Comparison of ENCODE assay signal across 1 cellular context in the genomic region with DNA sequence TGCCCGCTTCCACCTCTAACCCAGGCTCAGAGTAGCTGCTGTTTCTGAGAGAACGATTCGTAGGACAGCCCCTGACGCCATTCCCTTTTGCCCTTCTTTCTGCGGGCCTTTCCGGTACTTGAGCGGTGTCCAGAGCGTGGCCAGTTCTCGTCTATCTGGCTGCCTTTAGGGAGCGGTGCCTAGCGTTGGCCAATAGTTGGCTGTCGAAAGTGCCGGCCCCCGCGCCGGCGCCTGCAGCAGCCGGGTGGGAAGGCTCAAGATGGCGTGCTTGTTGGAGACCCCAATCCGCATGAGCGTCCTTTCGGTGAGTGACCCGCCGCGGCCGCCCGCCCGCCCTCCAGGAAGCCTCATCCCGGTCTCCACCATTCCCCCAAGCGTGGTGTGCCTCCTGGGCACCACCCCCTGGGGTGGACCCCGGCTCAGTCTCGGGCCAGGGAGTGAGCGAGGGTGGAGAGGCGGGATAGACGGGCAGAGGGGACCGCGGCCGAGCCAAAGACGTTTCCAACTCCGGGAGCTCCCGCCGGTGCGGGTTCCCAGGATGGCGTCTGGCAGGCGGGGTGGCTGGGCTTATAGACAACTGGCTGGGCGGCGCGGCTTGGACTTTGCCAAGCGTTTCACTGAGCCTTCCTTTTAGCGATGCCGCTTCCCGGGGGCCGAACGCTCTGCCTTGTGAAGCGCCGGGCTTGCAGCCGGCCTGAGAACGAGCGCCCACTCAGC.
TF ChIP-seq lines count a peak whose summit lies in the region.

A gene with protein sequence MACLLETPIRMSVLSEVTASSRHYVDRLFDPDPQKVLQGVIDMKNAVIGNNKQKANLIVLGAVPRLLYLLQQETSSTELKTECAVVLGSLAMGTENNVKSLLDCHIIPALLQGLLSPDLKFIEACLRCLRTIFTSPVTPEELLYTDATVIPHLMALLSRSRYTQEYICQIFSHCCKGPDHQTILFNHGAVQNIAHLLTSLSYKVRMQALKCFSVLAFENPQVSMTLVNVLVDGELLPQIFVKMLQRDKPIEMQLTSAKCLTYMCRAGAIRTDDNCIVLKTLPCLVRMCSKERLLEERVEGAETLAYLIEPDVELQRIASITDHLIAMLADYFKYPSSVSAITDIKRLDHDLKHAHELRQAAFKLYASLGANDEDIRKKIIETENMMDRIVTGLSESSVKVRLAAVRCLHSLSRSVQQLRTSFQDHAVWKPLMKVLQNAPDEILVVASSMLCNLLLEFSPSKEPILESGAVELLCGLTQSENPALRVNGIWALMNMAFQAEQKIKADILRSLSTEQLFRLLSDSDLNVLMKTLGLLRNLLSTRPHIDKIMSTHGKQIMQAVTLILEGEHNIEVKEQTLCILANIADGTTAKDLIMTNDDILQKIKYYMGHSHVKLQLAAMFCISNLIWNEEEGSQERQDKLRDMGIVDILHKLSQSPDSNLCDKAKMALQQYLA (plus strand): TSS at position 6 of the 717 bp plus-strand sequence. CDS start 254 bp downstream, at position 260.

TF ChIP-seq in HepG2, 621 proteins besides CTCF, POLR2A, EP300 and RAD21 (continued from another document and continues in another):
- TF ChIP-seq ZNF549 (CRISPR knock-in tag; IDR thresholded peaks at IDR 0.05) (no peak), RARG (CRISPR knock-in tag; IDR thresholded peaks at IDR 0.05; ENCODE audit: low read depth) (no peak; the same call in 1 of the 2 replicates), PRMT3 (CRISPR knock-in tag; IDR thresholded peaks at IDR 0.05; ENCODE audit: borderline replicate concordance, low read depth) (no peak), ZNF790 (CRISPR knock-in tag; IDR thresholded peaks at IDR 0.05; ENCODE audit: borderline replicate concordance) (no peak; the same call in 1 of the 2 replicates), WIZ (CRISPR knock-in tag; IDR thresholded peaks at IDR 0.05) (no peak), GTF3A (CRISPR knock-in tag; conservative IDR thresholded peaks at IDR 0.05) (peak; percentile 84; the same call in 1 of the 2 replicates), ZNF136 (CRISPR knock-in tag; IDR thresholded peaks at IDR 0.05; ENCODE audit: low read depth) (no peak), FOSL2 (CRISPR knock-in tag; IDR thresholded peaks at IDR 0.05) (peak; percentile 41), CREM (IDR thresholded peaks at IDR 0.05) (no peak; the same call in 1 of the 2 replicates), CREM (CRISPR knock-in tag; IDR thresholded peaks at IDR 0.05) (no peak), GABPB1 (CRISPR knock-in tag; IDR thresholded peaks at IDR 0.05) (peak; percentile 84), ZFP90 (CRISPR knock-in tag; IDR thresholded peaks at IDR 0.05; ENCODE audit: borderline replicate concordance) (peak; percentile 12; the same call in 1 of the 2 replicates), HNRNPL (IDR thresholded peaks at IDR 0.05; ENCODE audit: low read depth, low read length) (no peak), NONO (IDR thresholded peaks at IDR 0.05) (no peak), NONO (CRISPR knock-in tag; conservative IDR thresholded peaks at IDR 0.05) (peak; percentile 69), ZNF674 (CRISPR knock-in tag; IDR thresholded peaks at IDR 0.05; ENCODE audit: low read depth) (no peak), ZNF367 (CRISPR knock-in tag; IDR thresholded peaks at IDR 0.05; ENCODE audit: borderline replicate concordance) (no peak; the same call in 1 of the 2 replicates), NR2C2 (CRISPR knock-in tag; IDR thresholded peaks at IDR 0.05; ENCODE audit: borderline replicate concordance) (peak; percentile 90), SETDB1 (CRISPR knock-in tag; IDR thresholded peaks at IDR 0.05; ENCODE audit: borderline replicate concordance) (no peak), MEIS2 (CRISPR knock-in tag; IDR thresholded peaks at IDR 0.05) (no peak), SALL1 (CRISPR knock-in tag; IDR thresholded peaks at IDR 0.05) (peak; percentile 50; the same call in 1 of the 2 replicates), SMARCE1 (IDR thresholded peaks at IDR 0.05; ENCODE audit: borderline replicate concordance) (no peak), ZFX (CRISPR knock-in tag; IDR thresholded peaks at IDR 0.05; ENCODE audit: low read depth) (peak; percentile 78), ZNF781 (CRISPR knock-in tag; IDR thresholded peaks at IDR 0.05; ENCODE audit: borderline replicate concordance, not compliant biosample characterization) (no peak), NR3C1 (CRISPR knock-in tag; IDR thresholded peaks at IDR 0.05) (no peak), DPF2 (CRISPR knock-in tag; IDR thresholded peaks at IDR 0.05; ENCODE audit: borderline replicate concordance, low read depth) (no peak), SMC3 (IDR thresholded peaks at IDR 0.05; ENCODE audit: low read length) (no peak), ZNF451 (CRISPR knock-in tag; IDR thresholded peaks at IDR 0.05) (0 out of 2 replicates have a peak, but pooled peaks have one; percentile 34), NFE2L1 (CRISPR knock-in tag; IDR thresholded peaks at IDR 0.05; ENCODE audit: borderline replicate concordance) (peak; percentile 79; the same call in 1 of the 2 replicates), FOXP1 (IDR thresholded peaks at IDR 0.05) (no peak), FOXP1 (CRISPR knock-in tag; IDR thresholded peaks at IDR 0.05) (no peak), ZNF839 (CRISPR knock-in tag; IDR thresholded peaks at IDR 0.05; ENCODE audit: borderline replicate concordance) (no peak), ATAD3A (CRISPR knock-in tag; IDR thresholded peaks at IDR 0.05) (no peak), ZNF660 (CRISPR knock-in tag; IDR thresholded peaks at IDR 0.05; ENCODE audit: borderline replicate concordance, low read depth) (no peak), ARNTL (CRISPR knock-in tag; IDR thresholded peaks at IDR 0.05) (peak; percentile 63), ZNF644 (CRISPR knock-in tag; IDR thresholded peaks at IDR 0.05; ENCODE audit: low read depth) (peak; percentile 47; the same call in 1 of the 2 replicates), ZNF724P (CRISPR knock-in tag; IDR thresholded peaks at IDR 0.05; ENCODE audit: borderline replicate concordance) (no peak), SRY (CRISPR knock-in tag; IDR thresholded peaks at IDR 0.05) (peak; percentile 25; the same call in 1 of the 2 replicates), ELF3 (CRISPR knock-in tag; IDR thresholded peaks at IDR 0.05) (no peak; the same call in 1 of the 2 replicates), ZNF749 (CRISPR knock-in tag; IDR thresholded peaks at IDR 0.05; ENCODE audit: borderline replicate concordance) (no peak; the same call in 1 of the 2 replicates), SNAI1 (CRISPR knock-in tag; IDR thresholded peaks at IDR 0.05; ENCODE audit: borderline replicate concordance) (0 out of 2 replicates have a peak, but pooled peaks have one; percentile 48), ZSCAN31 (CRISPR knock-in tag; IDR thresholded peaks at IDR 0.05; ENCODE audit: low read depth) (peak; percentile 89; the same call in 1 of the 2 replicates)
- TF ChIP-seq, protein P1, sequence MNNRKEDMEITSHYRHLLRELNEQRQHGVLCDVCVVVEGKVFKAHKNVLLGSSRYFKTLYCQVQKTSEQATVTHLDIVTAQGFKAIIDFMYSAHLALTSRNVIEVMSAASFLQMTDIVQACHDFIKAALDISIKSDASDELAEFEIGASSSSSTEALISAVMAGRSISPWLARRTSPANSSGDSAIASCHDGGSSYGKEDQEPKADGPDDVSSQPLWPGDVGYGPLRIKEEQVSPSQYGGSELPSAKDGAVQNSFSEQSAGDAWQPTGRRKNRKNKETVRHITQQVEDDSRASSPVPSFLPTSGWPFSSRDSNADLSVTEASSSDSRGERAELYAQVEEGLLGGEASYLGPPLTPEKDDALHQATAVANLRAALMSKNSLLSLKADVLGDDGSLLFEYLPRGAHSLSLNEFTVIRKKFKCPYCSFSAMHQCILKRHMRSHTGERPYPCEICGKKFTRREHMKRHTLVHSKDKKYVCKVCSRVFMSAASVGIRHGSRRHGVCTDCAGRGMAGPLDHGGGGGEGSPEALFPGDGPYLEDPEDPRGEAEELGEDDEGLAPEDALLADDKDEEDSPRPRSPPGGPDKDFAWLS (CRISPR knock-in tag; IDR thresholded peaks at IDR 0.05; ENCODE audit: borderline replicate concordance) = no peak
- TF ChIP-seq, protein P2, sequence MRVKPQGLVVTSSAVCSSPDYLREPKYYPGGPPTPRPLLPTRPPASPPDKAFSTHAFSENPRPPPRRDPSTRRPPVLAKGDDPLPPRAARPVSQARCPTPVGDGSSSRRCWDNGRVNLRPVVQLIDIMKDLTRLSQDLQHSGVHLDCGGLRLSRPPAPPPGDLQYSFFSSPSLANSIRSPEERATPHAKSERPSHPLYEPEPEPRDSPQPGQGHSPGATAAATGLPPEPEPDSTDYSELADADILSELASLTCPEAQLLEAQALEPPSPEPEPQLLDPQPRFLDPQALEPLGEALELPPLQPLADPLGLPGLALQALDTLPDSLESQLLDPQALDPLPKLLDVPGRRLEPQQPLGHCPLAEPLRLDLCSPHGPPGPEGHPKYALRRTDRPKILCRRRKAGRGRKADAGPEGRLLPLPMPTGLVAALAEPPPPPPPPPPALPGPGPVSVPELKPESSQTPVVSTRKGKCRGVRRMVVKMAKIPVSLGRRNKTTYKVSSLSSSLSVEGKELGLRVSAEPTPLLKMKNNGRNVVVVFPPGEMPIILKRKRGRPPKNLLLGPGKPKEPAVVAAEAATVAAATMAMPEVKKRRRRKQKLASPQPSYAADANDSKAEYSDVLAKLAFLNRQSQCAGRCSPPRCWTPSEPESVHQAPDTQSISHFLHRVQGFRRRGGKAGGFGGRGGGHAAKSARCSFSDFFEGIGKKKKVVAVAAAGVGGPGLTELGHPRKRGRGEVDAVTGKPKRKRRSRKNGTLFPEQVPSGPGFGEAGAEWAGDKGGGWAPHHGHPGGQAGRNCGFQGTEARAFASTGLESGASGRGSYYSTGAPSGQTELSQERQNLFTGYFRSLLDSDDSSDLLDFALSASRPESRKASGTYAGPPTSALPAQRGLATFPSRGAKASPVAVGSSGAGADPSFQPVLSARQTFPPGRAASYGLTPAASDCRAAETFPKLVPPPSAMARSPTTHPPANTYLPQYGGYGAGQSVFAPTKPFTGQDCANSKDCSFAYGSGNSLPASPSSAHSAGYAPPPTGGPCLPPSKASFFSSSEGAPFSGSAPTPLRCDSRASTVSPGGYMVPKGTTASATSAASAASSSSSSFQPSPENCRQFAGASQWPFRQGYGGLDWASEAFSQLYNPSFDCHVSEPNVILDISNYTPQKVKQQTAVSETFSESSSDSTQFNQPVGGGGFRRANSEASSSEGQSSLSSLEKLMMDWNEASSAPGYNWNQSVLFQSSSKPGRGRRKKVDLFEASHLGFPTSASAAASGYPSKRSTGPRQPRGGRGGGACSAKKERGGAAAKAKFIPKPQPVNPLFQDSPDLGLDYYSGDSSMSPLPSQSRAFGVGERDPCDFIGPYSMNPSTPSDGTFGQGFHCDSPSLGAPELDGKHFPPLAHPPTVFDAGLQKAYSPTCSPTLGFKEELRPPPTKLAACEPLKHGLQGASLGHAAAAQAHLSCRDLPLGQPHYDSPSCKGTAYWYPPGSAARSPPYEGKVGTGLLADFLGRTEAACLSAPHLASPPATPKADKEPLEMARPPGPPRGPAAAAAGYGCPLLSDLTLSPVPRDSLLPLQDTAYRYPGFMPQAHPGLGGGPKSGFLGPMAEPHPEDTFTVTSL (CRISPR knock-in tag; IDR thresholded peaks at IDR 0.05; ENCODE audit: borderline replicate concordance) = no peak
- TF ChIP-seq, protein P3, sequence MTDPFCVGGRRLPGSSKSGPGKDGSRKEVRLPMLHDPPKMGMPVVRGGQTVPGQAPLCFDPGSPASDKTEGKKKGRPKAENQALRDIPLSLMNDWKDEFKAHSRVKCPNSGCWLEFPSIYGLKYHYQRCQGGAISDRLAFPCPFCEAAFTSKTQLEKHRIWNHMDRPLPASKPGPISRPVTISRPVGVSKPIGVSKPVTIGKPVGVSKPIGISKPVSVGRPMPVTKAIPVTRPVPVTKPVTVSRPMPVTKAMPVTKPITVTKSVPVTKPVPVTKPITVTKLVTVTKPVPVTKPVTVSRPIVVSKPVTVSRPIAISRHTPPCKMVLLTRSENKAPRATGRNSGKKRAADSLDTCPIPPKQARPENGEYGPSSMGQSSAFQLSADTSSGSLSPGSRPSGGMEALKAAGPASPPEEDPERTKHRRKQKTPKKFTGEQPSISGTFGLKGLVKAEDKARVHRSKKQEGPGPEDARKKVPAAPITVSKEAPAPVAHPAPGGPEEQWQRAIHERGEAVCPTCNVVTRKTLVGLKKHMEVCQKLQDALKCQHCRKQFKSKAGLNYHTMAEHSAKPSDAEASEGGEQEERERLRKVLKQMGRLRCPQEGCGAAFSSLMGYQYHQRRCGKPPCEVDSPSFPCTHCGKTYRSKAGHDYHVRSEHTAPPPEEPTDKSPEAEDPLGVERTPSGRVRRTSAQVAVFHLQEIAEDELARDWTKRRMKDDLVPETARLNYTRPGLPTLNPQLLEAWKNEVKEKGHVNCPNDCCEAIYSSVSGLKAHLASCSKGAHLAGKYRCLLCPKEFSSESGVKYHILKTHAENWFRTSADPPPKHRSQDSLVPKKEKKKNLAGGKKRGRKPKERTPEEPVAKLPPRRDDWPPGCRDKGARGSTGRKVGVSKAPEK (CRISPR knock-in tag; IDR thresholded peaks at IDR 0.05; ENCODE audit: borderline replicate concordance) = no peak
- TF ChIP-seq, protein P4, sequence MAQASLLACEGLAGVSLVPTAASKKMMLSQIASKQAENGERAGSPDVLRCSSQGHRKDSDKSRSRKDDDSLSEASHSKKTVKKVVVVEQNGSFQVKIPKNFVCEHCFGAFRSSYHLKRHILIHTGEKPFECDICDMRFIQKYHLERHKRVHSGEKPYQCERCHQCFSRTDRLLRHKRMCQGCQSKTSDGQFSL (CRISPR knock-in tag; IDR thresholded peaks at IDR 0.05) = no peak
- TF ChIP-seq, protein P5, sequence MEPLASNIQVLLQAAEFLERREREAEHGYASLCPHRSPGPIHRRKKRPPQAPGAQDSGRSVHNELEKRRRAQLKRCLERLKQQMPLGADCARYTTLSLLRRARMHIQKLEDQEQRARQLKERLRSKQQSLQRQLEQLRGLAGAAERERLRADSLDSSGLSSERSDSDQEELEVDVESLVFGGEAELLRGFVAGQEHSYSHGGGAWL (CRISPR knock-in tag; IDR thresholded peaks at IDR 0.05) = peak; percentile 86; the same call in 1 of the 2 replicates
- TF ChIP-seq, protein P6, sequence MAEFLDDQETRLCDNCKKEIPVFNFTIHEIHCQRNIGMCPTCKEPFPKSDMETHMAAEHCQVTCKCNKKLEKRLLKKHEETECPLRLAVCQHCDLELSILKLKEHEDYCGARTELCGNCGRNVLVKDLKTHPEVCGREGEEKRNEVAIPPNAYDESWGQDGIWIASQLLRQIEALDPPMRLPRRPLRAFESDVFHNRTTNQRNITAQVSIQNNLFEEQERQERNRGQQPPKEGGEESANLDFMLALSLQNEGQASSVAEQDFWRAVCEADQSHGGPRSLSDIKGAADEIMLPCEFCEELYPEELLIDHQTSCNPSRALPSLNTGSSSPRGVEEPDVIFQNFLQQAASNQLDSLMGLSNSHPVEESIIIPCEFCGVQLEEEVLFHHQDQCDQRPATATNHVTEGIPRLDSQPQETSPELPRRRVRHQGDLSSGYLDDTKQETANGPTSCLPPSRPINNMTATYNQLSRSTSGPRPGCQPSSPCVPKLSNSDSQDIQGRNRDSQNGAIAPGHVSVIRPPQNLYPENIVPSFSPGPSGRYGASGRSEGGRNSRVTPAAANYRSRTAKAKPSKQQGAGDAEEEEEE (CRISPR knock-in tag; IDR thresholded peaks at IDR 0.05; ENCODE audit: borderline replicate concordance) = no peak
- TF ChIP-seq, protein P7, sequence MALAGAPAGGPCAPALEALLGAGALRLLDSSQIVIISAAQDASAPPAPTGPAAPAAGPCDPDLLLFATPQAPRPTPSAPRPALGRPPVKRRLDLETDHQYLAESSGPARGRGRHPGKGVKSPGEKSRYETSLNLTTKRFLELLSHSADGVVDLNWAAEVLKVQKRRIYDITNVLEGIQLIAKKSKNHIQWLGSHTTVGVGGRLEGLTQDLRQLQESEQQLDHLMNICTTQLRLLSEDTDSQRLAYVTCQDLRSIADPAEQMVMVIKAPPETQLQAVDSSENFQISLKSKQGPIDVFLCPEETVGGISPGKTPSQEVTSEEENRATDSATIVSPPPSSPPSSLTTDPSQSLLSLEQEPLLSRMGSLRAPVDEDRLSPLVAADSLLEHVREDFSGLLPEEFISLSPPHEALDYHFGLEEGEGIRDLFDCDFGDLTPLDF (CRISPR knock-in tag; IDR thresholded peaks at IDR 0.05) = no peak
